Comparison of ENCODE assay signal across 23 cellular contexts in the genomic region with DNA sequence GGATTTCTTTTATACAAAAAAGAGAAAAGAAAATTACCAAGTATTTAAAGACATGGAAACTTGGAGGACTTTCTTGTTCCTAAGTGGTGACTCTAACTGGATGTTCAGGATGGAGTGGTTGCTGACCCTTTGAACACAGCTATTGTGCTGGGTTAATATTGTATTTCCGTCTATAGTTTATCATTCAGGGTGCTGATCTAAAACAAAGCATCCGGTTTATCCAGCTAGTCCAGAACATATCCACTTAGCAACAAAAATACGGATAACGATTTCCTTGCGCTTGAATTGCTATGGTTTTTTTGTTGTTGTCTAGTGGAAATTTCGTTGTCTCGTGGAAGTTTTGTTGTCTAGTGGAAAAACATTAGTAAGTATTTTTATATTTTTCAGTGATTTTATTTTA.
"Had no signal": no experiment of that assay in that cellular context is flagged by ENCODE, and none has a peak within 500 bp of the region (broad histone marks: within the 10 kb centered on the region; RNA-seq: fewer than 3 reads in every experiment).

No MANE protein-coding gene starts in this region.

- DNase-seq: activated B cell treated with CpG ODN at 0.5 μM for 24 hours; activated CD4-positive, alpha-beta T cell treated with anti-CD3 and anti-CD28 coated beads for 48 hours; activated CD8-positive, alpha-beta memory T cell treated with anti-CD3 and anti-CD28 coated beads, Interleukin-2, amount 50 U/mL, for 48 hours; activated gamma-delta T cell treated with Interleukin-2 at 50 U/mL for 16 hours; amniotic stem cell; cortex of kidney; effector memory CD4-positive, alpha-beta T cell; hypothalamus; kidney; mammary epithelial cell; mucosa of descending colon; naive thymus-derived CD4-positive, alpha-beta T cell; ovary; SIG-M5; small intestine; stimulated activated CD4-positive, alpha-beta T cell treated with anti-CD3 and anti-CD28 coated beads, Interleukin-4, amount 100 ng/mL, for 4 hours; stimulated activated CD8-positive, alpha-beta memory T cell treated with anti-CD3 and anti-CD28 coated beads, Interleukin-4, amount 100 ng/mL, for 48 hours; stimulated activated naive CD4-positive, alpha-beta T cell treated with Interleukin-2 at 50 U/mL for 16 hours; T-helper 17 cell had no signal

- H3K27ac Mint-ChIP-seq: activated B cell treated with CpG ODN at 0.5 μM for 24 hours; activated naive CD8-positive, alpha-beta T cell; naive thymus-derived CD4-positive, alpha-beta T cell; T-helper 17 cell; type B pancreatic cell had no signal

- H3K27me3 ChIP-seq: ovary had no signal

- H3K4me1 Mint-ChIP-seq: activated B cell treated with CpG ODN at 0.5 μM for 24 hours; naive thymus-derived CD4-positive, alpha-beta T cell; T-helper 17 cell had no signal

- H3K36me3 Mint-ChIP-seq: activated naive CD8-positive, alpha-beta T cell; type B pancreatic cell had no signal

- H3K36me3 ChIP-seq: ovary had no signal

- H3K9me3 Mint-ChIP-seq: activated B cell treated with CpG ODN at 0.5 μM for 24 hours; central memory CD8-positive, alpha-beta T cell; naive thymus-derived CD4-positive, alpha-beta T cell; type B pancreatic cell had no signal

- H3K9me3 ChIP-seq: mucosa of descending colon, ovary had no signal

- H3K4me3 ChIP-seq: mucosa of descending colon, ovary had no signal

- ATAC-seq: mucosa of descending colon; naive thymus-derived CD4-positive, alpha-beta T cell; T-helper 17 cell had no signal

- H3K27ac ChIP-seq: epithelial cell of prostate, ovary had no signal

- H3K4me3 Mint-ChIP-seq: activated B cell treated with CpG ODN at 0.5 μM for 24 hours; activated naive CD8-positive, alpha-beta T cell; central memory CD8-positive, alpha-beta T cell; naive thymus-derived CD4-positive, alpha-beta T cell; T-helper 17 cell; type B pancreatic cell had no signal

- H3K27me3 Mint-ChIP-seq: activated B cell treated with CpG ODN at 0.5 μM for 24 hours; activated naive CD8-positive, alpha-beta T cell; central memory CD8-positive, alpha-beta T cell; naive thymus-derived CD4-positive, alpha-beta T cell; T-helper 17 cell; type B pancreatic cell had no signal
